Comparison of ENCODE assay signal across 31 cellular contexts in the genomic region with DNA sequence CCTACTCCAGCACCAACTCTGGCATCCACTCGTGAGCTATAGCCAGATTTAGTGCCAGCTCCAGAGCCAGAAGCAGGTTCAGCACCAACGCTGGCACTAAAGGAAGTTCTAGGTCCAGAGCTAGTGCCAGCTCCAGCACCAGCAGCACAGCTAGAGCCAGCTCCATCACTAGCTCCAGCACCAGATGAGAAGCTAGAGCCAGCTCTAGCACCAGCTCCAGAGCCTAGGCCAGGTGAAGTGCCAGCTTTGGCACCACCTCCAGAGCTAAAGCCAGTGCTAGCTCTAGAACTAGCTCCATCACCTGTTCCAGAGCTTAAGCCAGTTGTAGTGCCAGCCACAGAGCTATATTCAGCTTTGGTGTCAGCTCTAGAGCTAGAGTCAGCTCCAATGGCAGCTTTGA. TPM values are rescaled to one million over a fixed set of nuclear protein-coding genes. Genes with fewer than 3 reads are reported as not detected.
"Had no signal": no experiment of that assay in that cellular context is flagged by ENCODE, and none has a peak within 500 bp of the region (broad histone marks: within the 10 kb centered on the region; RNA-seq: fewer than 3 reads in every experiment).

No MANE protein-coding gene starts in this region.

- H3K27me3 ChIP-seq: colonic mucosa, esophagus squamous epithelium, gastrocnemius medialis, heart right ventricle, left lung had no signal

- H3K9me3 ChIP-seq: colonic mucosa, gastrocnemius medialis had no signal

- FAIRE-seq: endothelial cell of umbilical vein, islet of Langerhans, keratinocyte had no signal

- H3K4me3 ChIP-seq: colonic mucosa, esophagus squamous epithelium, gastrocnemius medialis, heart right ventricle, left lung, lower lobe of right lung had no signal

- DNase-seq: colonic mucosa; cortex of kidney; effector CD8-positive, alpha-beta T cell; erythroblast; esophagus squamous epithelium; foreskin fibroblast; foreskin melanocyte; gastrocnemius medialis; glutamatergic neuron; head of caudate nucleus; heart right ventricle; hippocampal formation; left cardiac atrium; left lung; left ventricle myocardium superior; lower lobe of right lung; mesendoderm; midbrain had no signal

- H3K36me3 ChIP-seq: colonic mucosa had no signal

- H3K27ac ChIP-seq: colonic mucosa, epithelial cell of prostate, esophagus squamous epithelium, gastrocnemius medialis, heart right ventricle, left lung, lower lobe of right lung had no signal

- H3K4me1 ChIP-seq: colonic mucosa, gastrocnemius medialis, left lung, lower lobe of right lung had no signal

- ATAC-seq: esophagus mucosa, gastrocnemius medialis, heart right ventricle, left cardiac atrium, left lung, left ventricle myocardium superior, lower lobe of right lung had no signal

RNA-seq across cellular contexts. Expression of gene VSX2, which starts 38.8 kb away (rescaled TPM):
- total RNA-seq: chondrocyte, colonic mucosa, dermis microvascular lymphatic vessel endothelial cell, endothelial cell of umbilical vein, esophagus mucosa, esophagus squamous epithelium, gastrocnemius medialis, glomerular endothelial cell, heart right ventricle, kidney epithelial cell, left cardiac atrium, left lung, left ventricle myocardium superior, lower leg skin, lower lobe of right lung, lung microvascular endothelial cell, mononuclear cell, mucosa of gallbladder had no signal
- polyA plus RNA-seq: endothelial cell of umbilical vein, heart right ventricle, keratinocyte had no signal
